Comparison of ENCODE assay signal across 20 cellular contexts in the genomic region with DNA sequence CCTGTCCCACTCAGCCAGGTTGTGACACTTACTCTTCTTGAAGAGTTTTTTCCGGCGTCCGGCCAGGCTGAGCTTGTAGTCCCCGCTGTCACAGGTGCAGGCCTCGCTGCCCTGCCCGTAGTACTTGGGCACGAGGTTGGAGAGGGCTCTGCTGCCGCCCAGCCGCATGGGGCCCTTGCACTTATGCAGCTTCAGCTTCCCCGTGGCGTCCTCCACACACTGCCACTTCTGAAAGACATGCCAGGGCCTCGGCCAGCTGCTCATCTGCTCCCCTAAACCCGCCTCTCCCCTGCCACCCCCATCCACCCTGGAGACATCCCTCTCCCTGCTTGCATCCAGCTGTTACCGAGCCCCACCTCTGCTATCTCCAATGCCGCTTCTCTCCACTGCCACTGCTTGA.
A peak's percentile ranks its signal among the peaks of the same experiment; 100 is the strongest.
DNase-seq lines count a peak whose midpoint lies in the region; ATAC-seq and TF ChIP-seq lines count a peak whose summit lies in the region.
"Had no signal": no experiment of that assay in that cellular context is flagged by ENCODE, and none has a peak within 500 bp of the region (broad histone marks: within the 10 kb centered on the region; RNA-seq: fewer than 3 reads in every experiment).

No MANE protein-coding gene starts in this region.

- no peaks in the 10 kb centered on the region for H3K9me2 ChIP-seq in PC-9 (ENCODE audit: insufficient read depth)
- H3K9me2 ChIP-seq: SK-N-SH had no signal

- no peaks in the 10 kb centered on the region for H3K9me3 Mint-ChIP-seq in activated naive CD8-positive, alpha-beta T cell (ENCODE audit: low read depth)
- H3K9me3 Mint-ChIP-seq in activated naive CD8-positive, alpha-beta T cell treated with anti-CD3 and anti-CD28 coated beads, Interleukin-2, amount 50 U/mL, for 24 hours, result no peaks in the 10 kb centered on the region
- H3K9me3 Mint-ChIP-seq in nephron progenitor cell, result no peaks in the 10 kb centered on the region
- H3K9me3 Mint-ChIP-seq in stimulated activated memory B cell treated with anti-CD40 and anti-IgM and Interleukin-4, amounts not matched to agents 10 μg/mL and 1 μg/mL and 100 μg/mL, for 72 hours, result no peaks in the 10 kb centered on the region

- TF ChIP-seq CTCF in RWPE1 (conservative IDR thresholded peaks at IDR 0.05; ENCODE audit: low read depth), result no peak
- no peak for TF ChIP-seq CTCF in nephron progenitor cell (IDR thresholded peaks at IDR 0.05)
- no peak for TF ChIP-seq CTCF in PC-9 (conservative IDR thresholded peaks at IDR 0.05)

- no peaks in the 10 kb centered on the region for H3K27me3 ChIP-seq in PC-9 (ENCODE audit: insufficient read depth, low read depth)
- H3K27me3 ChIP-seq: BE2C had no signal

- H3K36me3 Mint-ChIP-seq in activated naive CD8-positive, alpha-beta T cell, result no peaks in the 10 kb centered on the region
- H3K36me3 Mint-ChIP-seq in activated naive CD8-positive, alpha-beta T cell treated with anti-CD3 and anti-CD28 coated beads, Interleukin-2, amount 50 U/mL, for 24 hours (ENCODE audit: low read depth), result no peaks in the 10 kb centered on the region
- H3K36me3 Mint-ChIP-seq in nephron progenitor cell (ENCODE audit: low read depth), result peaks cover 37% of the 10 kb centered on the region
- H3K36me3 Mint-ChIP-seq in stimulated activated memory B cell treated with anti-CD40 and anti-IgM and Interleukin-4, amounts not matched to agents 10 μg/mL and 1 μg/mL and 100 μg/mL, for 72 hours, result no peaks in the 10 kb centered on the region

- CTCF ChIA-PET in RWPE1 (lab: Yijun Ruan, JAX), result interaction anchor here (1.2 to 1.9 kb wide), 2 partner anchors 8 to 948 kb away, joined by 4 to 5 read pairs; no protein-coding TSS in a partner anchor
- CTCF ChIA-PET in PC-9 (lab: Charles Lee), result no interaction called here

- peaks cover 80% of the 10 kb centered on the region for H3K36me3 ChIP-seq in PC-9 (ENCODE audit: low read depth)

- POLR2A ChIA-PET in RWPE1 (lab: Yijun Ruan, JAX; ENCODE audit: low non-redundant PET) (no interaction called here), PC-9 (lab: Charles Lee; ENCODE audit: unreplicated experiment) (interaction anchor here (0.6 kb wide), 1 partner anchor 800 kb away, joined by 12 read pairs; no protein-coding TSS in a partner anchor)

- no peak for DNase-seq in activated naive CD8-positive, alpha-beta T cell treated with anti-CD3 and anti-CD28 coated beads, Interleukin-2, amount 50 U/mL, for 24 hours
- DNase-seq in RWPE1 (ENCODE audit: low spot score) (no peak), nephron progenitor cell (no peak), PC-9 (no peak), Ammon's horn (ENCODE audit: low spot score) (no peak)
- DNase-seq: BE2C, DMS79, Kasumi-1, NCI-H1417, NCI-H1694 treated with DMSO at 0.1 percent for 48 hours, NCI-H2081 treated with DMSO at 0.1 percent for 48 hours, NCI-H446 treated with DMSO at 0.1 percent for 48 hours, NCI-H526 treated with DMSO at 0.1 percent for 48 hours, PC-3, RPMI8226, SIG-M5, SK-N-SH had no signal

- peaks cover 38% of the 10 kb centered on the region for H4K20me1 ChIP-seq in PC-9 (ENCODE audit: insufficient read depth)

- no peaks in the 10 kb centered on the region for H3K9me3 ChIP-seq in PC-9 (ENCODE audit: insufficient read depth, low read depth)
- H3K9me3 ChIP-seq: A549, BE2C, SK-N-SH had no signal

- intact Hi-C loops in PC-9 (cut with micrococcal nuclease; ENCODE audit: unreplicated experiment), result no loop called here

- H3K4me3 ChIP-seq in PC-9, result no peak overlapping the region
- H3K4me3 ChIP-seq: A549 had no signal

- H3K4me3 Mint-ChIP-seq in activated naive CD8-positive, alpha-beta T cell, result no peak overlapping the region
- no peak overlapping the region for H3K4me3 Mint-ChIP-seq in activated naive CD8-positive, alpha-beta T cell treated with anti-CD3 and anti-CD28 coated beads, Interleukin-2, amount 50 U/mL, for 24 hours
- no peak overlapping the region for H3K4me3 Mint-ChIP-seq in nephron progenitor cell
- H3K4me3 Mint-ChIP-seq in stimulated activated memory B cell treated with anti-CD40 and anti-IgM and Interleukin-4, amounts not matched to agents 10 μg/mL and 1 μg/mL and 100 μg/mL, for 72 hours, result no peak overlapping the region

- H3K27me3 Mint-ChIP-seq in activated naive CD8-positive, alpha-beta T cell, result no peaks in the 10 kb centered on the region
- no peaks in the 10 kb centered on the region for H3K27me3 Mint-ChIP-seq in activated naive CD8-positive, alpha-beta T cell treated with anti-CD3 and anti-CD28 coated beads, Interleukin-2, amount 50 U/mL, for 24 hours
- H3K27me3 Mint-ChIP-seq in nephron progenitor cell (ENCODE audit: low read depth, poor library complexity), result peaks cover 13% of the 10 kb centered on the region
- no peaks in the 10 kb centered on the region for H3K27me3 Mint-ChIP-seq in stimulated activated memory B cell treated with anti-CD40 and anti-IgM and Interleukin-4, amounts not matched to agents 10 μg/mL and 1 μg/mL and 100 μg/mL, for 72 hours

- no peaks in the 10 kb centered on the region for H3K4me1 Mint-ChIP-seq in activated naive CD8-positive, alpha-beta T cell (ENCODE audit: low read depth)
- H3K4me1 Mint-ChIP-seq in activated naive CD8-positive, alpha-beta T cell treated with anti-CD3 and anti-CD28 coated beads, Interleukin-2, amount 50 U/mL, for 24 hours, result no peaks in the 10 kb centered on the region
- peaks cover 7% of the 10 kb centered on the region for H3K4me1 Mint-ChIP-seq in nephron progenitor cell
- peaks cover 16% of the 10 kb centered on the region for H3K4me1 Mint-ChIP-seq in stimulated activated memory B cell treated with anti-CD40 and anti-IgM and Interleukin-4, amounts not matched to agents 10 μg/mL and 1 μg/mL and 100 μg/mL, for 72 hours

- H3K4me1 ChIP-seq in PC-9 (replicated peaks; ENCODE audit: insufficient read depth), result no peaks in the 10 kb centered on the region
- H3K4me1 ChIP-seq: A549, BE2C had no signal

- peaks cover 90% of the 10 kb centered on the region for H3F3A ChIP-seq in PC-9 (ENCODE audit: insufficient read depth, low read depth)

- ATAC-seq in activated naive CD8-positive, alpha-beta T cell treated with anti-CD3 and anti-CD28 coated beads, Interleukin-2, amount 50 U/mL, for 24 hours, result no peak
- no peak for ATAC-seq in stimulated activated memory B cell treated with anti-CD40 and anti-IgM and Interleukin-4, amounts not matched to agents 10 μg/mL and 1 μg/mL and 100 μg/mL, for 72 hours
- ATAC-seq: A549, PC-3 had no signal

- peaks cover 19% of the 10 kb centered on the region; the same call in 1 of the 2 replicates for H3K79me2 ChIP-seq in PC-9 (ENCODE audit: low read depth)

- no peak overlapping the region for H3K4me2 ChIP-seq in PC-9
- H3K4me2 ChIP-seq: A549, SK-N-SH had no signal

- H2AFZ ChIP-seq in PC-9, result no peak overlapping the region

- H3K27ac Mint-ChIP-seq in activated naive CD8-positive, alpha-beta T cell, result peak overlapping the region; percentile 2
- H3K27ac Mint-ChIP-seq in activated naive CD8-positive, alpha-beta T cell treated with anti-CD3 and anti-CD28 coated beads, Interleukin-2, amount 50 U/mL, for 24 hours, result no peak overlapping the region
- H3K27ac Mint-ChIP-seq in nephron progenitor cell, result peak overlapping the region; percentile 75
- no peak overlapping the region for H3K27ac Mint-ChIP-seq in stimulated activated memory B cell treated with anti-CD40 and anti-IgM and Interleukin-4, amounts not matched to agents 10 μg/mL and 1 μg/mL and 100 μg/mL, for 72 hours

- BruUV-seq in PC-9 (replicated peaks; lab: Mats Ljungman, UMichigan), result no TSS peak

- H3K27ac ChIP-seq in RWPE1 (peak overlapping the region; percentile 61), PC-9 (no peak overlapping the region)
- H3K27ac ChIP-seq: A549 had no signal

Comparison
In these comparisons a context has a peak if more than half of its experiments do, and no peak if none do; other contexts are left out.
1. H3K27ac Mint-ChIP-seq: peak in activated naive CD8-positive, alpha-beta T cell (single experiment) and nephron progenitor cell (single experiment); none in activated naive CD8-positive, alpha-beta T cell treated with anti-CD3 and anti-CD28 coated beads, Interleukin-2, amount 50 U/mL, for 24 hours (single experiment) and stimulated activated memory B cell treated with anti-CD40 and anti-IgM and Interleukin-4, amounts not matched to agents 10 μg/mL and 1 μg/mL and 100 μg/mL, for 72 hours (single experiment).